ENCODE assay signal across 26 cellular contexts in genomic region chr7:15403315-15403714, GRCh38.
"Had no signal": no experiment of that assay in that cellular context is flagged by ENCODE, and none has a peak within 500 bp of the region (broad histone marks: within the 10 kb centered on the region; RNA-seq: fewer than 3 reads in every experiment).

No MANE protein-coding gene starts in this region.

- H3K27ac ChIP-seq: dorsolateral prefrontal cortex, transverse colon, VCaP had no signal

- H3K4me1 ChIP-seq: heart right ventricle, transverse colon had no signal

- H3K4me3 ChIP-seq: dorsolateral prefrontal cortex, heart right ventricle, testis, transverse colon had no signal

- DNase-seq: activated CD4-positive, alpha-beta T cell treated with anti-CD3 and anti-CD28 coated beads for 4 hours; activated CD4-positive, alpha-beta T cell treated with anti-CD3 and anti-CD28 coated beads, Interleukin-2, amount 50 U/mL, for 4 hours; activated CD8-positive, alpha-beta memory T cell treated with anti-CD3 and anti-CD28 coated beads for 24 hours; activated effector memory CD4-positive, alpha-beta T cell treated with Interleukin-2 at 50 U/mL for 16 hours; activated naive CD4-positive, alpha-beta T cell treated with Interleukin-2 at 50 U/mL for 16 hours; anterior cingulate cortex; dorsolateral prefrontal cortex; effector memory CD4-positive, alpha-beta T cell; heart right ventricle; islet precursor cell; left cardiac atrium; naive B cell; occipital lobe; posterior cingulate gyrus; right cardiac atrium; stimulated activated CD4-positive, alpha-beta T cell treated with anti-CD3 and anti-CD28 coated beads, Interleukin-12 subunit alpha, Interleukin-12 subunit beta, amount 100 ng/mL, for 4 hours; stimulated activated CD4-positive, alpha-beta T cell treated with anti-CD3 and anti-CD28 coated beads, Interleukin-4, amount 100 ng/mL, for 1 hour; stimulated activated naive CD8-positive, alpha-beta T cell treated with anti-CD3 and anti-CD28 coated beads, Interleukin-15, Interleukin-2, amounts not matched to agents 100 U/mL and 50 U/mL, for 24 hours; T-helper 9 cell; testis; transverse colon had no signal

- ATAC-seq: heart right ventricle; left cardiac atrium; stimulated activated naive CD8-positive, alpha-beta T cell treated with anti-CD3 and anti-CD28 coated beads, Interleukin-15, Interleukin-2, amounts not matched to agents 100 U/mL and 50 U/mL, for 24 hours had no signal

- H3K36me3 ChIP-seq: heart right ventricle, transverse colon had no signal

- H3K9me3 ChIP-seq: testis, transverse colon had no signal

- FAIRE-seq: bronchial epithelial cell, colon, endothelial cell of umbilical vein, TTC549 had no signal

- H3K27me3 ChIP-seq: dorsolateral prefrontal cortex, heart right ventricle, testis, transverse colon had no signal
